Comparison of ENCODE assay signal across 10 cellular contexts in the genomic region with DNA sequence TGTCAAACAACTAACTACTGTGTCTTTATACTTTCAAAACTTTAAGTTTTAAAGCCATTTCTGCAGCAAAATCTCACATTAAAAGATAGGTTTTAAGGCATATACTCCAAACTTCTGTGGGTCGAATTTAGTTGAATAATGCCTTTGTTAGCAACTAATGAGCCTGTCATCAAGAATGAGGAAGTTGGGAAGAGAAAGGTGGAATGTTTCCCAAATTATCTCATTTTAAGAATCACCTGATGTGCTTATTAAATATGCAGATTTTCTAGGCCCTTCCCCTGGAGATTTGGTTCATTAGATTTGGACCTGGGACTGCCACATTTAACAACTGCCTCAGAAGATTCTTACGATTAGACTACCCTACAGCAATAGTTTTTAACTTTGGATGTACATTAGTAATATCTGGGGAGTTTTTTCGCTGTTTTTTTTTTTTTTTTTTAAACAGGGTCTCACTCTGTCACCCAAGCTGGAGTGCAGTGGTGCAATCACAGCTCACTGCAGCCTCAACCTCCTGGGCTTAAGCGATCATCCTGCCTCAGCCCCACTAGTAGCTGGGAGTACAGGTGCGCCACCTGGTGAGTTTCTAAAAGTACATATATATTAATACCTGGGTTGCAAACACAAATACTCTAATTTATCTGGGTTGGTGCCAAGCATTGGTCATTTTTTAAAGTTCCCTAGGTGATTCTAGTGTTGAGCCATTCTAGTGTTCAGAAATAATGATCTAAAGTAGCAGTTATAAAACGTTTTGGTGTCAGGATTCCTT. TPM values are rescaled to one million over a fixed set of nuclear protein-coding genes. Genes with fewer than 3 reads are reported as not detected.
A peak's percentile ranks its signal among the peaks of the same experiment; 100 is the strongest.
DNase-seq lines count a peak whose midpoint lies in the region; ATAC-seq and TF ChIP-seq lines count a peak whose summit lies in the region.
"Had no signal": no experiment of that assay in that cellular context is flagged by ENCODE, and none has a peak within 500 bp of the region (broad histone marks: within the 10 kb centered on the region; RNA-seq: fewer than 3 reads in every experiment).

No MANE protein-coding gene starts in this region.

- no peaks in the 10 kb centered on the region for H3K9me3 Mint-ChIP-seq in activated T-helper 1 cell treated with anti-CD3 and anti-CD28 coated beads, Interleukin-12 subunit alpha, Interleukin-12 subunit beta, Interleukin-2, Interleukin-4 antibody, amounts not matched to agents 30 ng/mL and 10 ng/mL and 1 ng/mL, durations not matched to agents 14 hours and 24 hours and 36 hours

- no peaks in the 10 kb centered on the region for H3K36me3 Mint-ChIP-seq in activated T-helper 1 cell treated with anti-CD3 and anti-CD28 coated beads, Interleukin-12 subunit alpha, Interleukin-12 subunit beta, Interleukin-2, Interleukin-4 antibody, amounts not matched to agents 30 ng/mL and 10 ng/mL and 1 ng/mL, durations not matched to agents 14 hours and 24 hours and 36 hours (ENCODE audit: low read depth)

- no peak for TF ChIP-seq POLR2A in body of pancreas (IDR thresholded peaks at IDR 0.05)

- intact Hi-C loops in body of pancreas (cut with DNase I), result no loop called here
- intact Hi-C loops in activated T-helper 1 cell treated with anti-CD3 and anti-CD28 coated beads, Interleukin-12 subunit alpha, Interleukin-12 subunit beta, Interleukin-2, Interleukin-4 antibody, amounts not matched to agents 30 ng/mL and 10 ng/mL and 1 ng/mL, durations not matched to agents 14 hours and 24 hours and 36 hours (cut with micrococcal nuclease), result loop anchor here (2.0 kb wide), 1 partner anchor 17 kb away; a partner anchor contains a TSS

- peak; percentile 49 for ATAC-seq in GM19455 (IDR thresholded peaks at IDR 0.05; ENCODE audit: unreplicated experiment)
- peak; percentile 40 for ATAC-seq in HG03521 (IDR thresholded peaks at IDR 0.05; ENCODE audit: unreplicated experiment)
- peak; percentile 73 for ATAC-seq in body of pancreas

- no peaks in the 10 kb centered on the region for H3K27me3 ChIP-seq in body of pancreas

- TF ChIP-seq CTCF in GM10266 (IDR thresholded peaks at IDR 0.05; ENCODE audit: control insufficient read depth, insufficient read depth, low read depth, missing control alignments), result peak; percentile 28
- peak in 4 of 7 experiments; percentile 24 to 34 (median 27) for TF ChIP-seq CTCF in body of pancreas (IDR thresholded peaks at IDR 0.05)

- no peak overlapping the region for H3K4me3 ChIP-seq in body of pancreas

- peaks cover 9% of the 10 kb centered on the region for H3K4me1 ChIP-seq in body of pancreas

- DNase-seq in GM10266 (ENCODE audit: extremely low spot score), result no peak
- peak; percentile 30 to 51 (median 49) for DNase-seq in body of pancreas
- DNase-seq in SIG-M5 treated with dmso at 0.1 percent for 504 hours (lab: John Stamatoyannopoulos, UW; ENCODE audit: unreplicated experiment), result no peak
- no peak for DNase-seq in NCI-H187 (lab: John Stamatoyannopoulos, UW)
- no peak for DNase-seq in pons (ENCODE audit: low spot score)
- DNase-seq in activated T-helper 1 cell treated with anti-CD3 and anti-CD28 coated beads, Interleukin-12 subunit alpha, Interleukin-12 subunit beta, Interleukin-2, Interleukin-4 antibody, amounts not matched to agents 30 ng/mL and 10 ng/mL and 1 ng/mL, durations not matched to agents 14 hours and 24 hours and 36 hours (ENCODE audit: low spot score), result no peak
- DNase-seq: activated T-cell treated with anti-CD3 and anti-CD28 coated beads, Interleukin-2, amount 50 U/mL, for 1 hour; NCI-H1048 had no signal

- H3K9me3 ChIP-seq in body of pancreas, result no peaks in the 10 kb centered on the region

- peak overlapping the region in 2 of 4 donors; percentile 44 to 49 for H3K27ac ChIP-seq in body of pancreas

- 31 to 43% methylated on average over 6 of the region's 6 CpGs for WGBS in body of pancreas, 2 donors

- H3K4me3 Mint-ChIP-seq in activated T-helper 1 cell treated with anti-CD3 and anti-CD28 coated beads, Interleukin-12 subunit alpha, Interleukin-12 subunit beta, Interleukin-2, Interleukin-4 antibody, amounts not matched to agents 30 ng/mL and 10 ng/mL and 1 ng/mL, durations not matched to agents 14 hours and 24 hours and 36 hours, result no peak overlapping the region

- H3K27me3 Mint-ChIP-seq in activated T-helper 1 cell treated with anti-CD3 and anti-CD28 coated beads, Interleukin-12 subunit alpha, Interleukin-12 subunit beta, Interleukin-2, Interleukin-4 antibody, amounts not matched to agents 30 ng/mL and 10 ng/mL and 1 ng/mL, durations not matched to agents 14 hours and 24 hours and 36 hours (ENCODE audit: insufficient read depth), result no peaks in the 10 kb centered on the region

- no peaks in the 10 kb centered on the region for H3K36me3 ChIP-seq in body of pancreas (replicated peaks in 1 of 2; ENCODE audit: insufficient read depth in 1 of 2, low read depth in 2 of 2)

- H3K4me1 Mint-ChIP-seq in activated T-helper 1 cell treated with anti-CD3 and anti-CD28 coated beads, Interleukin-12 subunit alpha, Interleukin-12 subunit beta, Interleukin-2, Interleukin-4 antibody, amounts not matched to agents 30 ng/mL and 10 ng/mL and 1 ng/mL, durations not matched to agents 14 hours and 24 hours and 36 hours (ENCODE audit: low read depth), result peaks cover 21% of the 10 kb centered on the region

- H3K27ac Mint-ChIP-seq in activated T-helper 1 cell treated with anti-CD3 and anti-CD28 coated beads, Interleukin-12 subunit alpha, Interleukin-12 subunit beta, Interleukin-2, Interleukin-4 antibody, amounts not matched to agents 30 ng/mL and 10 ng/mL and 1 ng/mL, durations not matched to agents 14 hours and 24 hours and 36 hours, result no peak overlapping the region

RNA-seq across cellular contexts. Expression of a gene that starts 16.1 kb away (rescaled TPM):
- total RNA-seq in body of pancreas, result under 1 TPM in 1 of 2 donors, not detected in 1; 0.26 TPM
- 7.0 and 7.6 TPM in 2 replicates for total RNA-seq in activated T-helper 1 cell treated with anti-CD3 and anti-CD28 coated beads, Interleukin-12 subunit alpha, Interleukin-12 subunit beta, Interleukin-2, Interleukin-4 antibody, amounts not matched to agents 30 ng/mL and 10 ng/mL and 1 ng/mL, durations not matched to agents 14 hours and 24 hours and 36 hours

RNA-seq across cellular contexts. Expression of a gene that starts 59.6 kb away (rescaled TPM):
- 1 to 10 TPM; 2.9 to 3.3 TPM for total RNA-seq in body of pancreas
- total RNA-seq in activated T-helper 1 cell treated with anti-CD3 and anti-CD28 coated beads, Interleukin-12 subunit alpha, Interleukin-12 subunit beta, Interleukin-2, Interleukin-4 antibody, amounts not matched to agents 30 ng/mL and 10 ng/mL and 1 ng/mL, durations not matched to agents 14 hours and 24 hours and 36 hours, result 71.1 and 77.5 TPM in 2 replicates

Comparison
In these comparisons a context has a peak if more than half of its experiments do, and no peak if none do; other contexts are left out.
1. DNase-seq: peak in body of pancreas (4 of 4); none in GM10266 (single experiment), SIG-M5 treated with dmso at 0.1 percent for 504 hours (single experiment), NCI-H187 (0 of 2), pons (single experiment) and activated T-helper 1 cell treated with anti-CD3 and anti-CD28 coated beads, Interleukin-12 subunit alpha, Interleukin-12 subunit beta, Interleukin-2, Interleukin-4 antibody, amounts not matched to agents 30 ng/mL and 10 ng/mL and 1 ng/mL, durations not matched to agents 14 hours and 24 hours and 36 hours (single experiment).
2. RNA of a gene that starts 59.6 kb away (total RNA-seq): 71.1 to 77.5 TPM in activated T-helper 1 cell treated with anti-CD3 and anti-CD28 coated beads, Interleukin-12 subunit alpha, Interleukin-12 subunit beta, Interleukin-2, Interleukin-4 antibody, amounts not matched to agents 30 ng/mL and 10 ng/mL and 1 ng/mL, durations not matched to agents 14 hours and 24 hours and 36 hours; 2.9 to 3.3 TPM in body of pancreas; every median in the first group is over 10 times any median in the second.
3. Peak in every context shown above with its lines, with median percentiles within 50 percentile points of each other: ATAC-seq.